Comparison of ENCODE assay signal across 14 cellular contexts in genomic region chr11:134476435-134477021, GRCh38.
DNase-seq lines count a peak whose midpoint lies in the region; ATAC-seq, FAIRE-seq and TF ChIP-seq lines count a peak whose summit lies in the region.
"Had no signal": no experiment of that assay in that cellular context is flagged by ENCODE, and none has a peak within 500 bp of the region (broad histone marks: within the 10 kb centered on the region; RNA-seq: fewer than 3 reads in every experiment).

No MANE protein-coding gene starts in this region.

- no peak overlapping the region for H2AFZ ChIP-seq in DND-41 (ENCODE audit: low read depth, low read length)
- H2AFZ ChIP-seq in K562 (ENCODE audit: low read depth, low read length), result no peak overlapping the region

- POLR2A ChIA-PET in HEK293T (lab: Yijun Ruan, JAX), result no interaction called here
- POLR2A ChIA-PET in K562 (lab: Yijun Ruan, JAX), result interaction anchor here (0.6 to 1.3 kb wide), 4 partner anchors 9 to 554 kb away, joined by 3 to 4 read pairs (median 4); no protein-coding TSS in a partner anchor

- H3K36me3 Mint-ChIP-seq in nephron progenitor cell (ENCODE audit: low read depth), result no peaks in the 10 kb centered on the region
- H3K36me3 Mint-ChIP-seq: CD8-positive, alpha-beta memory T cell had no signal

- peak; percentile 68 for ATAC-seq in DND-41 (ENCODE audit: insufficient read depth, low read depth)
- ATAC-seq in K562, result peak; percentile 49; the same call in 2 of the 3 replicates
- ATAC-seq in GM19455 (IDR thresholded peaks at IDR 0.05; ENCODE audit: unreplicated experiment), result no peak
- ATAC-seq in GM21381 (IDR thresholded peaks at IDR 0.05; ENCODE audit: unreplicated experiment), result no peak

- H3K4me1 ChIP-seq in DND-41 (ENCODE audit: insufficient read depth, low read length) (no peaks in the 10 kb centered on the region), K562 (replicated peaks in 1 of 2; ENCODE audit: control insufficient read depth in 2 of 2, insufficient read depth in 2 of 2, low read length in 2 of 2) (no peaks in the 10 kb centered on the region)
- H3K4me1 ChIP-seq: left ventricle myocardium inferior had no signal

- no TSS peak for BruUV-seq in K562 (replicated peaks; lab: Mats Ljungman, UMichigan)

- no peak for TF ChIP-seq EP300 in K562 (IDR thresholded peaks at IDR 0.05; ENCODE audit: low read length)

- 0% methylated on average over 11 of the region's 11 CpGs for WGBS in K562 (ENCODE audit: insufficient coverage, low coverage, missing lambda C conversion rate)

- DNase-seq in DND-41 (peak; percentile 44), HEK293T (ENCODE audit: extremely low spot score) (peak; percentile 33), K562 (ENCODE audit: extremely low read depth in 1 of 4, low spot score in 3 of 4) (peak in 1 of 4 experiments; percentile 9), nephron progenitor cell (peak; percentile 87), GM19239 (ENCODE audit: insufficient read length, low spot score) (no peak)
- DNase-seq: activated effector memory CD4-positive, alpha-beta T cell treated with Interleukin-2 at 50 U/mL for 16 hours; CD8-positive, alpha-beta memory T cell; KG1; left ventricle myocardium inferior; NCI-H1930 had no signal

- no peaks in the 10 kb centered on the region for H3K9me3 Mint-ChIP-seq in nephron progenitor cell

- no peak for TF ChIP-seq CTCF in DND-41 (IDR thresholded peaks at IDR 0.05; ENCODE audit: borderline replicate concordance, extremely low read depth, low read length, poor library complexity, severe bottlenecking)
- no peak for TF ChIP-seq CTCF in K562 (IDR thresholded peaks at IDR 0.05 in 2 of 3, conservative IDR thresholded peaks at IDR 0.05 in 1 of 3; ENCODE audit: insufficient read depth in 2 of 3, low read depth in 1 of 3, low read length in 3 of 3)
- TF ChIP-seq CTCF in nephron progenitor cell (IDR thresholded peaks at IDR 0.05), result no peak

- H3K27ac Mint-ChIP-seq in nephron progenitor cell, result no peak overlapping the region
- H3K27ac Mint-ChIP-seq: CD8-positive, alpha-beta memory T cell had no signal

- H3K9ac ChIP-seq in DND-41 (ENCODE audit: low read depth, low read length) (no peak overlapping the region), K562 (ENCODE audit: insufficient read depth in 1 of 2, low read depth in 2 of 2, low read length in 2 of 2) (no peak overlapping the region)

- no peaks in the 10 kb centered on the region for H3K4me1 Mint-ChIP-seq in nephron progenitor cell
- H3K4me1 Mint-ChIP-seq: CD8-positive, alpha-beta memory T cell had no signal

- no peak overlapping the region for H3K27ac ChIP-seq in DND-41 (ENCODE audit: low read length)
- no peak overlapping the region for H3K27ac ChIP-seq in K562 (ENCODE audit: extremely low read depth, low read depth, low read length)
- H3K27ac ChIP-seq: left ventricle myocardium inferior, skin epidermis had no signal

- no peak for TF ChIP-seq POLR2A in K562 (conservative IDR thresholded peaks at IDR 0.05)

- H3K27me3 Mint-ChIP-seq in nephron progenitor cell (ENCODE audit: low read depth, poor library complexity), result peaks cover 35% of the 10 kb centered on the region

- H3K4me3 Mint-ChIP-seq in nephron progenitor cell, result no peak overlapping the region
- H3K4me3 Mint-ChIP-seq: CD8-positive, alpha-beta memory T cell had no signal

- H3K79me2 ChIP-seq in DND-41 (ENCODE audit: insufficient read depth, low read length), result no peaks in the 10 kb centered on the region
- no peaks in the 10 kb centered on the region for H3K79me2 ChIP-seq in K562 (ENCODE audit: control insufficient read depth, insufficient read depth, low read length)

- no peak overlapping the region for H3K4me3 ChIP-seq in DND-41 (ENCODE audit: low read depth in 1 of 2, low read length in 2 of 2)
- no peak overlapping the region for H3K4me3 ChIP-seq in K562
- H3K4me3 ChIP-seq: left ventricle myocardium inferior, skin epidermis had no signal

- H3K27me3 ChIP-seq in DND-41 (ENCODE audit: insufficient read depth, low read length, poor library complexity), result peaks cover 10% of the 10 kb centered on the region
- H3K27me3 ChIP-seq in K562 (ENCODE audit: control insufficient read depth in 2 of 2, insufficient read depth in 2 of 2, low read length in 2 of 2), result peaks cover 7 to 49% of the 10 kb centered on the region in 2 experiments; a peak in 4 of 5 replicates

- no peak for TF ChIP-seq RAD21 in K562 (CRISPR knock-in tag; conservative IDR thresholded peaks at IDR 0.05 in 1 of 2, IDR thresholded peaks at IDR 0.05 in 1 of 2)

- H4K20me1 ChIP-seq in DND-41 (ENCODE audit: insufficient read depth, low read length) (no peaks in the 10 kb centered on the region), K562 (replicated peaks; ENCODE audit: control insufficient read depth, insufficient read depth, low read length) (no peaks in the 10 kb centered on the region)

- no peaks in the 10 kb centered on the region for H3K36me3 ChIP-seq in DND-41 (ENCODE audit: insufficient read depth, low read length)
- no peaks in the 10 kb centered on the region for H3K36me3 ChIP-seq in K562 (ENCODE audit: control insufficient read depth, insufficient read depth, low read length)
- H3K36me3 ChIP-seq: left ventricle myocardium inferior had no signal

- FAIRE-seq in K562 (lab: Jason Lieb, UNC) (no peak), GM19239 (lab: Jason Lieb, UNC) (no peak)
- FAIRE-seq: bronchial epithelial cell had no signal

- in situ Hi-C loops in K562 (cut with MboI), result no loop called here

- CTCF ChIA-PET in HEK293T (lab: Yijun Ruan, JAX), result no interaction called here
- CTCF ChIA-PET in K562 (lab: Yijun Ruan, JAX; ENCODE audit: low intra/inter-chr PET ratio), result no interaction called here

- H3K4me2 ChIP-seq in DND-41 (ENCODE audit: insufficient read depth, low read length), result no peak overlapping the region
- H3K4me2 ChIP-seq in K562 (ENCODE audit: insufficient read depth, low read length), result no peak overlapping the region

- H3K9me1 ChIP-seq in K562 (ENCODE audit: control insufficient read depth, insufficient read depth, low read length), result no peaks in the 10 kb centered on the region

- H3K9me3 ChIP-seq in DND-41 (ENCODE audit: insufficient read depth, low read length, severe bottlenecking) (no peaks in the 10 kb centered on the region), K562 (replicated peaks; ENCODE audit: control insufficient read depth, insufficient read depth, low read depth, low read length) (no peaks in the 10 kb centered on the region)
- H3K9me3 ChIP-seq: left ventricle myocardium inferior had no signal

- intact Hi-C loops in K562 (cut with micrococcal nuclease), result no loop called here

TF ChIP-seq in HEK293T, 16 proteins besides CTCF, POLR2A, EP300 and RAD21:
- TF ChIP-seq L3MBTL2 (conservative IDR thresholded peaks at IDR 0.05), result no peak

TF ChIP-seq in K562, 482 proteins besides CTCF, POLR2A, EP300 and RAD21:
- peak; percentile 90 for TF ChIP-seq MIER1 (IDR thresholded peaks at IDR 0.05; ENCODE audit: low read depth)
- peak; percentile 91 for TF ChIP-seq EHMT2 (IDR thresholded peaks at IDR 0.05)
- peak; percentile 96 for TF ChIP-seq REST (CRISPR knock-in tag; IDR thresholded peaks at IDR 0.05; ENCODE audit: low read depth)
- no peak for TF ChIP-seq JUND (IDR thresholded peaks at IDR 0.05; ENCODE audit: borderline replicate concordance, low read depth, low read length)
- no peak for TF ChIP-seq JUND (tag; IDR thresholded peaks at IDR 0.05; ENCODE audit: borderline replicate concordance, low read depth, low read length)

Comparison
In these comparisons a context has a peak if more than half of its experiments do, and no peak if none do; other contexts are left out.
1. ATAC-seq: peak in DND-41 (single experiment) and K562 (single experiment); none in GM19455 (single experiment) and GM21381 (single experiment).